Comparison of ENCODE assay signal across 8 cellular contexts in genomic region chr18:9474103-9474982, GRCh38. TPM values are rescaled to one million over a fixed set of nuclear protein-coding genes. Genes with fewer than 3 reads are reported as not detected.
A peak's percentile ranks its signal among the peaks of the same experiment; 100 is the strongest.
DNase-seq lines count a peak whose midpoint lies in the region; ATAC-seq and TF ChIP-seq lines count a peak whose summit lies in the region.

No MANE protein-coding gene starts in this region.

- CTCF ChIA-PET in activated CD4-positive, alpha-beta memory T cell treated with anti-CD3 and anti-CD28 coated beads, Interleukin-2, amount 10 ng/mL, durations not matched to agents 7 days and 5 days (lab: Charles Lee) = no interaction called here

- peak overlapping the region; percentile 93 for H3K27ac Mint-ChIP-seq in activated CD4-positive, alpha-beta memory T cell treated with anti-CD3 and anti-CD28 coated beads, Interleukin-2, amount 10 ng/mL, durations not matched to agents 7 days and 5 days

- H3K4me3 ChIP-seq in GM06990 (replicated peaks; ENCODE audit: low read depth, low read length) (peak overlapping the region; percentile 92), fibroblast of villous mesenchyme (ENCODE audit: low read depth, low read length) (peak overlapping the region; percentile 85)

- H3K4me3 Mint-ChIP-seq in activated CD4-positive, alpha-beta memory T cell treated with anti-CD3 and anti-CD28 coated beads, Interleukin-2, amount 10 ng/mL, durations not matched to agents 7 days and 5 days = peak overlapping the region; percentile 98

- peak overlapping the region; percentile 79 for H3K27ac ChIP-seq in KOPT-K1 (ENCODE audit: low read depth, low read length, poor library complexity, severe bottlenecking)

- H3K27me3 Mint-ChIP-seq in activated CD4-positive, alpha-beta memory T cell treated with anti-CD3 and anti-CD28 coated beads, Interleukin-2, amount 10 ng/mL, durations not matched to agents 7 days and 5 days = peaks cover 18% of the 10 kb centered on the region

- H3K36me3 ChIP-seq in GM06990 (ENCODE audit: control insufficient read depth, insufficient read depth, low read length) = peaks cover 1% of the 10 kb centered on the region; the same call in 1 of the 2 replicates
- H3K36me3 ChIP-seq in KOPT-K1 (ENCODE audit: insufficient read depth, low read length) = peaks cover 13% of the 10 kb centered on the region; the same call in 1 of the 2 replicates

- POLR2A ChIA-PET in activated CD4-positive, alpha-beta memory T cell treated with anti-CD3 and anti-CD28 coated beads, Interleukin-2, amount 10 ng/mL, durations not matched to agents 7 days and 5 days (lab: Charles Lee) = interaction anchor here (1.0 to 2.3 kb wide), 4 partner anchors 9 to 136 kb away, joined by 3 to 6 read pairs (median 4); no protein-coding TSS in a partner anchor

- no peak for ATAC-seq in HG03378 (IDR thresholded peaks at IDR 0.05; ENCODE audit: unreplicated experiment)

- no peak for TF ChIP-seq CTCF in GM06990 (IDR thresholded peaks at IDR 0.05; ENCODE audit: insufficient read depth, low read length, poor library complexity, severe bottlenecking)
- peak; percentile 19 for TF ChIP-seq CTCF in fibroblast of villous mesenchyme (IDR thresholded peaks at IDR 0.05; ENCODE audit: insufficient read depth, low read depth, low read length)

- H3K27me3 ChIP-seq in GM06990 (replicated peaks; ENCODE audit: control insufficient read depth, insufficient read depth, low read length) = no peaks in the 10 kb centered on the region

- H3K36me3 Mint-ChIP-seq in activated CD4-positive, alpha-beta memory T cell treated with anti-CD3 and anti-CD28 coated beads, Interleukin-2, amount 10 ng/mL, durations not matched to agents 7 days and 5 days (ENCODE audit: low read depth) = peaks cover 20% of the 10 kb centered on the region

- no peaks in the 10 kb centered on the region for H3K9me3 ChIP-seq in KOPT-K1 (ENCODE audit: insufficient read depth, low read length, poor library complexity, severe bottlenecking)

- peaks cover 21% of the 10 kb centered on the region for H3K4me1 Mint-ChIP-seq in activated CD4-positive, alpha-beta memory T cell treated with anti-CD3 and anti-CD28 coated beads, Interleukin-2, amount 10 ng/mL, durations not matched to agents 7 days and 5 days

- DNase-seq in GM06990 (ENCODE audit: extremely low read depth, insufficient read length) (no peak), fibroblast of villous mesenchyme (ENCODE audit: low read depth) (peak; percentile 87), non-pigmented ciliary epithelial cell (ENCODE audit: low read depth) (peak; percentile 40), RKO (ENCODE audit: low spot score) (no peak), RPMI8226 (no peak)
- no peak for DNase-seq in activated CD4-positive, alpha-beta memory T cell treated with anti-CD3 and anti-CD28 coated beads, Interleukin-2, amount 10 ng/mL, durations not matched to agents 7 days and 5 days

- peaks cover 3% of the 10 kb centered on the region for H3K9me3 Mint-ChIP-seq in activated CD4-positive, alpha-beta memory T cell treated with anti-CD3 and anti-CD28 coated beads, Interleukin-2, amount 10 ng/mL, durations not matched to agents 7 days and 5 days

RNA-seq across cellular contexts. Expression of gene RALBP1, which starts 1.0 kb away (rescaled TPM):
- 10 to 100 TPM; 56.4 to 56.7 TPM for total RNA-seq in activated CD4-positive, alpha-beta memory T cell treated with anti-CD3 and anti-CD28 coated beads, Interleukin-2, amount 10 ng/mL, durations not matched to agents 7 days and 5 days
- total RNA-seq in fibroblast of villous mesenchyme = 69.3 and 76.4 TPM in 2 replicates

Comparison
In these comparisons a context has a peak if more than half of its experiments do, and no peak if none do; other contexts are left out.
1. DNase-seq: peak in fibroblast of villous mesenchyme (single experiment) and non-pigmented ciliary epithelial cell (single experiment); none in GM06990 (single experiment), activated CD4-positive, alpha-beta memory T cell treated with anti-CD3 and anti-CD28 coated beads, Interleukin-2, amount 10 ng/mL, durations not matched to agents 7 days and 5 days (single experiment), RKO (single experiment) and RPMI8226 (single experiment).